In genomic region chr2:159169187-159169586, GRCh38 we compare ENCODE assay signal across 17 cellular contexts.
"Had no signal": no experiment of that assay in that cellular context is flagged by ENCODE, and none has a peak within 500 bp of the region (broad histone marks: within the 10 kb centered on the region; RNA-seq: fewer than 3 reads in every experiment).

No MANE protein-coding gene starts in this region.

- ATAC-seq: activated CD4-positive, alpha-beta T cell treated with anti-CD3 and anti-CD28 coated beads for 36 hours; activated CD8-positive, alpha-beta memory T cell treated with anti-CD3 and anti-CD28 coated beads, Interleukin-2, amount 10 ng/mL, durations not matched to agents 7 days and 5 days had no signal

- H3K4me3 ChIP-seq: coronary artery, esophagus squamous epithelium, lung, spleen, thyroid gland had no signal

- FAIRE-seq: TTC549 had no signal

- H3K27ac ChIP-seq: coronary artery, esophagus squamous epithelium, spleen, thyroid gland had no signal

- DNase-seq: activated CD4-positive, alpha-beta memory T cell treated with anti-CD3 and anti-CD28 coated beads for 36 hours; activated CD4-positive, alpha-beta T cell treated with anti-CD3 and anti-CD28 coated beads for 36 hours; activated CD8-positive, alpha-beta memory T cell treated with anti-CD3 and anti-CD28 coated beads, Interleukin-2, amount 10 ng/mL, durations not matched to agents 7 days and 5 days; amniotic stem cell; effector CD8-positive, alpha-beta T cell; esophagus squamous epithelium; hippocampal formation; islet precursor cell; midbrain; nucleus accumbens; retina; spleen; stimulated activated naive CD4-positive, alpha-beta T cell; thyroid gland had no signal

- H3K9me3 ChIP-seq: esophagus squamous epithelium, spleen, thyroid gland had no signal

- H3K27me3 ChIP-seq: esophagus squamous epithelium, spleen, thyroid gland had no signal

- H3K4me1 ChIP-seq: thyroid gland had no signal
